ENCODE assay signal across 1 cellular context in the genomic region with DNA sequence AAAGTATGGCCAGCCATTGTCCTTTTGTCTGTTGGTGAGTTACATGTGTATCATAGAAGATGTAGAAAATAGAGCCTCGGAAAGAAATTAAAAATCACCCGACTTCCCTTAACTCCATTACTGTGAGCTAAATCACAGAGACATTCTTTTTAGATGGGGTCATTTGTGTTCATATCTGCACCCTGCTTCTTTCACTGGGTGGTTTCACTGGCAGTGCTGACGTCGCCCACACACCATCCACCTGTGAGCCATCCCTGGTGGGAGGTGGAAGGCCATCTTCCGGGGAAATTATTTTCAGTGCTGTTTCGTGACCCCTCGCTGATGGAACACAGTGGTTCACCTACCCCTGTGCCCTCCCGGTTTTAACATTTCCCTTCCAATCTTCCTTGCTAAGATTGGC.
TF ChIP-seq lines count a peak whose summit lies in the region.

No MANE protein-coding gene starts in this region.

TF ChIP-seq in SK-N-SH, 30 proteins besides CTCF, POLR2A, EP300 and RAD21:
- TF ChIP-seq, protein P1, sequence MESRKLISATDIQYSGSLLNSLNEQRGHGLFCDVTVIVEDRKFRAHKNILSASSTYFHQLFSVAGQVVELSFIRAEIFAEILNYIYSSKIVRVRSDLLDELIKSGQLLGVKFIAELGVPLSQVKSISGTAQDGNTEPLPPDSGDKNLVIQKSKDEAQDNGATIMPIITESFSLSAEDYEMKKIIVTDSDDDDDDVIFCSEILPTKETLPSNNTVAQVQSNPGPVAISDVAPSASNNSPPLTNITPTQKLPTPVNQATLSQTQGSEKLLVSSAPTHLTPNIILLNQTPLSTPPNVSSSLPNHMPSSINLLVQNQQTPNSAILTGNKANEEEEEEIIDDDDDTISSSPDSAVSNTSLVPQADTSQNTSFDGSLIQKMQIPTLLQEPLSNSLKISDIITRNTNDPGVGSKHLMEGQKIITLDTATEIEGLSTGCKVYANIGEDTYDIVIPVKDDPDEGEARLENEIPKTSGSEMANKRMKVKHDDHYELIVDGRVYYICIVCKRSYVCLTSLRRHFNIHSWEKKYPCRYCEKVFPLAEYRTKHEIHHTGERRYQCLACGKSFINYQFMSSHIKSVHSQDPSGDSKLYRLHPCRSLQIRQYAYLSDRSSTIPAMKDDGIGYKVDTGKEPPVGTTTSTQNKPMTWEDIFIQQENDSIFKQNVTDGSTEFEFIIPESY (IDR thresholded peaks at IDR 0.05; ENCODE audit: borderline replicate concordance, low read depth): no peak
- TF ChIP-seq RXRA (IDR thresholded peaks at IDR 0.05; ENCODE audit: borderline replicate concordance, low read depth) (no peak), MXI1 (IDR thresholded peaks at IDR 0.05; ENCODE audit: low read depth, low read length) (no peak), TAF1 (IDR thresholded peaks at IDR 0.05; ENCODE audit: borderline replicate concordance, low read depth, low read length) (no peak), MAX (IDR thresholded peaks at IDR 0.05; ENCODE audit: low read depth) (no peak), EZH2phosphoT487 (IDR thresholded peaks at IDR 0.05; ENCODE audit: borderline replicate concordance, low read depth) (no peak), RFX5 (IDR thresholded peaks at IDR 0.05; ENCODE audit: low read length) (no peak), IRF3 (IDR thresholded peaks at IDR 0.05; ENCODE audit: low read depth, low read length) (no peak), JUND (IDR thresholded peaks at IDR 0.05) (peak; percentile 28; the same call in 1 of the 2 replicates), FOSL2 (IDR thresholded peaks at IDR 0.05; ENCODE audit: borderline replicate concordance, low read depth) (peak; percentile 12; the same call in 1 of the 2 replicates), CHD2 (IDR thresholded peaks at IDR 0.05; ENCODE audit: low read length, partially characterized antibody) (no peak), YY1 (IDR thresholded peaks at IDR 0.05; ENCODE audit: low read depth) (no peak), TEAD4 (IDR thresholded peaks at IDR 0.05; ENCODE audit: borderline replicate concordance, insufficient read depth) (no peak), TCF12 (IDR thresholded peaks at IDR 0.05) (peak; percentile 40; the same call in 1 of the 2 replicates)
- TF ChIP-seq, protein P2, sequence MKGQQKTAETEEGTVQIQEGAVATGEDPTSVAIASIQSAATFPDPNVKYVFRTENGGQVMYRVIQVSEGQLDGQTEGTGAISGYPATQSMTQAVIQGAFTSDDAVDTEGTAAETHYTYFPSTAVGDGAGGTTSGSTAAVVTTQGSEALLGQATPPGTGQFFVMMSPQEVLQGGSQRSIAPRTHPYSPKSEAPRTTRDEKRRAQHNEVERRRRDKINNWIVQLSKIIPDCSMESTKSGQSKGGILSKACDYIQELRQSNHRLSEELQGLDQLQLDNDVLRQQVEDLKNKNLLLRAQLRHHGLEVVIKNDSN (IDR thresholded peaks at IDR 0.05; ENCODE audit: borderline replicate concordance, low read depth): no peak
- TF ChIP-seq, protein P3, sequence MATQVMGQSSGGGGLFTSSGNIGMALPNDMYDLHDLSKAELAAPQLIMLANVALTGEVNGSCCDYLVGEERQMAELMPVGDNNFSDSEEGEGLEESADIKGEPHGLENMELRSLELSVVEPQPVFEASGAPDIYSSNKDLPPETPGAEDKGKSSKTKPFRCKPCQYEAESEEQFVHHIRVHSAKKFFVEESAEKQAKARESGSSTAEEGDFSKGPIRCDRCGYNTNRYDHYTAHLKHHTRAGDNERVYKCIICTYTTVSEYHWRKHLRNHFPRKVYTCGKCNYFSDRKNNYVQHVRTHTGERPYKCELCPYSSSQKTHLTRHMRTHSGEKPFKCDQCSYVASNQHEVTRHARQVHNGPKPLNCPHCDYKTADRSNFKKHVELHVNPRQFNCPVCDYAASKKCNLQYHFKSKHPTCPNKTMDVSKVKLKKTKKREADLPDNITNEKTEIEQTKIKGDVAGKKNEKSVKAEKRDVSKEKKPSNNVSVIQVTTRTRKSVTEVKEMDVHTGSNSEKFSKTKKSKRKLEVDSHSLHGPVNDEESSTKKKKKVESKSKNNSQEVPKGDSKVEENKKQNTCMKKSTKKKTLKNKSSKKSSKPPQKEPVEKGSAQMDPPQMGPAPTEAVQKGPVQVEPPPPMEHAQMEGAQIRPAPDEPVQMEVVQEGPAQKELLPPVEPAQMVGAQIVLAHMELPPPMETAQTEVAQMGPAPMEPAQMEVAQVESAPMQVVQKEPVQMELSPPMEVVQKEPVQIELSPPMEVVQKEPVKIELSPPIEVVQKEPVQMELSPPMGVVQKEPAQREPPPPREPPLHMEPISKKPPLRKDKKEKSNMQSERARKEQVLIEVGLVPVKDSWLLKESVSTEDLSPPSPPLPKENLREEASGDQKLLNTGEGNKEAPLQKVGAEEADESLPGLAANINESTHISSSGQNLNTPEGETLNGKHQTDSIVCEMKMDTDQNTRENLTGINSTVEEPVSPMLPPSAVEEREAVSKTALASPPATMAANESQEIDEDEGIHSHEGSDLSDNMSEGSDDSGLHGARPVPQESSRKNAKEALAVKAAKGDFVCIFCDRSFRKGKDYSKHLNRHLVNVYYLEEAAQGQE (IDR thresholded peaks at IDR 0.05; ENCODE audit: low read depth, low read length): no peak
